2 cellular contexts compared by ENCODE assay signal in genomic region chr13:23899555-23899954, GRCh38.
TF ChIP-seq lines count a peak whose summit lies in the region.

No MANE protein-coding gene starts in this region.

TF ChIP-seq in A549, 52 proteins besides CTCF, POLR2A, EP300 and RAD21:
- TF ChIP-seq MAZ (IDR thresholded peaks at IDR 0.05; ENCODE audit: borderline replicate concordance, low read depth, low read length) (no peak), HOXB5 (CRISPR knock-in tag; IDR thresholded peaks at IDR 0.05) (no peak), TFCP2L1 (CRISPR knock-in tag; IDR thresholded peaks at IDR 0.05) (no peak), SMC3 (IDR thresholded peaks at IDR 0.05) (peak; percentile 30; the same call in 2 of the 3 replicates)

TF ChIP-seq in HepG2, 621 proteins besides CTCF, POLR2A, EP300 and RAD21 (continued from another document):
- TF ChIP-seq STAG1 (CRISPR knock-in tag; IDR thresholded peaks at IDR 0.05) (peak; percentile 65), ZFP41 (CRISPR knock-in tag; IDR thresholded peaks at IDR 0.05; ENCODE audit: borderline replicate concordance) (no peak), SMC3 (IDR thresholded peaks at IDR 0.05; ENCODE audit: low read length) (peak; percentile 58)
